Comparison of ENCODE assay signal across 8 cellular contexts in the genomic region with DNA sequence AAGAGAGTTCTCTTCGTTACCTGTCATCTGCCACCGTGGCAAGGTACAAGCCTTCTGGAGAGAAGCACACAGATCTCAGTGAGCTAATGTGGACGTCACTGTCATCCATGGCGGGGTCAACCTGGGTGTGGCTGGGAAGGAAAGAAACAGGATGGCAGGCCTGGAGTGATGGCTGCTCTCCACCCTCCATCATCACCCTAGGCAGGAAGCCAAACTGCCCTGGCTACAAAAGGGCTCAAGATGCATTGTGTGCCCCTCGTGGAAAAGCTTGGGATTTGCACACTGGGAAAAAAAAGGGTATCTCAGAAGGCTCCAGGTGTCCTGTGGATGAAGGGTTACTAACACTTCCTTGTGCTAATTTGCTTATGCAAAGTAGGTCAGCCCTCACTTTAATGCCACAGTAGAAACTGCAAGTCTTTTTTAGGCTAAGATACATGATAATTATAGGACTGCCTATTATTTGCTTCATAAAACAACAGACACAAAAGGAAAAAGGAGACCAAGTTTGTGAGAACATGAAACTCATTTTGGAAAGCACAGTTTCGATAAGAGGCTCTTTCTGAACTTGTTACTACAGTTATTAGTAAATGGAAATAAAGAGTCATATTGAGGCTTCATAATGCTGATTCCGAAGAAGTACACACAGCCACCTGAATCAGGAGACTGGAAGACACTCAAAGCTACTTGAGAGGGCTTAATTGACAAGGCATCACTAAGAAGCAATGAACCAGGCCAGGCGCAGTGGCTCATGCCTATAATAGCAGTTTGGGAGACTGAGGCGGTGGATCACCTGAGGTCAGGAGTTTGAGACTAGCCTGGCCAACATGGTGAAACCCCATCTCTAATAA. TPM values are rescaled to one million over a fixed set of nuclear protein-coding genes. Genes with fewer than 3 reads are reported as not detected.
DNase-seq lines count a peak whose midpoint lies in the region; ATAC-seq and TF ChIP-seq lines count a peak whose summit lies in the region.

No MANE protein-coding gene starts in this region.

- in situ Hi-C loops in astrocyte of the cerebellum (cut with HindIII; ENCODE audit: low sequenced_read_pairs) = no loop called here

- peaks cover 26% of the 10 kb centered on the region for H3K4me1 Mint-ChIP-seq in activated CD4-positive, alpha-beta T cell treated with anti-CD3 and anti-CD28 coated beads, Interleukin-2, amount 10 ng/mL, durations not matched to agents 7 days and 5 days

- peak overlapping the region; percentile 46 for H3K27ac Mint-ChIP-seq in activated CD4-positive, alpha-beta T cell treated with anti-CD3 and anti-CD28 coated beads, Interleukin-2, amount 10 ng/mL, durations not matched to agents 7 days and 5 days

- no peak for DNase-seq in activated CD4-positive, alpha-beta T cell treated with anti-CD3 and anti-CD28 coated beads, Interleukin-2, amount 10 ng/mL, durations not matched to agents 7 days and 5 days
- DNase-seq in activated CD4-positive, alpha-beta T cell treated with anti-CD3 and anti-CD28 coated beads for 4 hours = no peak
- DNase-seq in astrocyte of the cerebellum (ENCODE audit: low read depth) = no peak
- DNase-seq in retinal pigment epithelial cell (ENCODE audit: low read depth) = no peak
- DNase-seq in Kasumi-1 (lab: John Stamatoyannopoulos, UW) = no peak
- DNase-seq in activated effector memory CD4-positive, alpha-beta T cell treated with Interleukin-2 at 50 U/mL for 16 hours = no peak

- POLR2A ChIA-PET in activated CD4-positive, alpha-beta T cell treated with anti-CD3 and anti-CD28 coated beads, Interleukin-2, amount 10 ng/mL, durations not matched to agents 7 days and 5 days (lab: Charles Lee) = interaction anchor here (0.7 kb wide), 1 partner anchor 160 kb away, joined by 3 read pairs; no protein-coding TSS in a partner anchor

- no peak overlapping the region for H3K4me3 Mint-ChIP-seq in activated CD4-positive, alpha-beta T cell treated with anti-CD3 and anti-CD28 coated beads, Interleukin-2, amount 10 ng/mL, durations not matched to agents 7 days and 5 days

- TF ChIP-seq CTCF in astrocyte of the cerebellum (IDR thresholded peaks at IDR 0.05; ENCODE audit: low read depth, low read length, missing control alignments) (peak; percentile 31), retinal pigment epithelial cell (conservative IDR thresholded peaks at IDR 0.05; ENCODE audit: low read depth, low read length) (peak; percentile 25)

- H3K27me3 Mint-ChIP-seq in activated CD4-positive, alpha-beta T cell treated with anti-CD3 and anti-CD28 coated beads, Interleukin-2, amount 10 ng/mL, durations not matched to agents 7 days and 5 days = no peaks in the 10 kb centered on the region

- peak; percentile 84 for ATAC-seq in GM21526 (IDR thresholded peaks at IDR 0.05; ENCODE audit: low FRiP score, unreplicated experiment)
- ATAC-seq in HG03575 (IDR thresholded peaks at IDR 0.05; ENCODE audit: extremely low read depth, insufficient number of reproducible peaks, low FRiP score, unreplicated experiment) = peak; percentile 85

- CTCF ChIA-PET in activated CD4-positive, alpha-beta T cell treated with anti-CD3 and anti-CD28 coated beads, Interleukin-2, amount 10 ng/mL, durations not matched to agents 7 days and 5 days (lab: Charles Lee) = interaction anchor here (0.6 to 1.5 kb wide), 3 partner anchors 15 to 161 kb away, joined by 3 to 5 read pairs (median 4); no protein-coding TSS in a partner anchor

- no peaks in the 10 kb centered on the region for H3K9me3 Mint-ChIP-seq in activated CD4-positive, alpha-beta T cell treated with anti-CD3 and anti-CD28 coated beads, Interleukin-2, amount 10 ng/mL, durations not matched to agents 7 days and 5 days

- no peak overlapping the region for H3K4me3 ChIP-seq in astrocyte of the cerebellum (ENCODE audit: low read depth, low read length)
- H3K4me3 ChIP-seq in retinal pigment epithelial cell (ENCODE audit: low read length) = no peak overlapping the region

- H3K36me3 Mint-ChIP-seq in activated CD4-positive, alpha-beta T cell treated with anti-CD3 and anti-CD28 coated beads, Interleukin-2, amount 10 ng/mL, durations not matched to agents 7 days and 5 days (ENCODE audit: low read depth) = peaks cover 62% of the 10 kb centered on the region

RNA-seq across cellular contexts. Expression of a gene that starts 18.9 kb away (rescaled TPM):
- 10 to 100 TPM; 41.9 to 45.1 TPM for total RNA-seq in activated CD4-positive, alpha-beta T cell treated with anti-CD3 and anti-CD28 coated beads, Interleukin-2, amount 10 ng/mL, durations not matched to agents 7 days and 5 days

RNA-seq across cellular contexts. Expression of a gene that starts 25.6 kb away (rescaled TPM):
- total RNA-seq in activated CD4-positive, alpha-beta T cell treated with anti-CD3 and anti-CD28 coated beads, Interleukin-2, amount 10 ng/mL, durations not matched to agents 7 days and 5 days = 10 to 100 TPM; 44.3 to 46.4 TPM
